Comparison of ENCODE assay signal across 21 cellular contexts in the genomic region with DNA sequence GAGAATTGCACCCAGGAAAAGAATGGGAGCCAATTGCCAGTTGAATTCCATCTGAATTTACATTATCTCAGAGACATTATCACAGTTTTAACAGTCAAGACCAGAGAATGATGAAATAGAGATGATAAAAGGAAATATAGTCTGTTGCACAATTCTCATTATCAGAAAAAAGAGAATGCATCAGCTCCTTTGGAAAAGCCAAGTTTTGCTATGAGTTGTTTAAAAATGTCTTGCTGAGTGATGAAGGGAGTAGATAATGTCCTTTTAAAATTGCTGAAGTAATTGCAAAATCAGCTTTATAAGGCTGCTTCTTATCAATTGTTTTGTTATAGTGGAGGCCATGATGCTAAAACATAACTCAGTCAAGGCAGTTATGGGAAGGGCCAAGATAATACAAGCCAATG.
"Had no signal": no experiment of that assay in that cellular context is flagged by ENCODE, and none has a peak within 500 bp of the region (broad histone marks: within the 10 kb centered on the region; RNA-seq: fewer than 3 reads in every experiment).

No MANE protein-coding gene starts in this region.

- H3K27ac Mint-ChIP-seq: activated CD4-positive, alpha-beta T cell treated with anti-CD3 and anti-CD28 coated beads for 36 hours; activated CD8-positive, alpha-beta T cell treated with anti-CD3 and anti-CD28 coated beads for 36 hours; activated naive CD8-positive, alpha-beta T cell treated with anti-CD3 and anti-CD28 coated beads for 36 hours; nephron progenitor cell had no signal

- H3K36me3 ChIP-seq: right lobe of liver, transverse colon, vagina had no signal

- H3K27ac ChIP-seq: psoas muscle, right lobe of liver, transverse colon, vagina had no signal

- DNase-seq: activated CD4-positive, alpha-beta T cell treated with anti-CD3 and anti-CD28 coated beads for 36 hours; activated CD8-positive, alpha-beta memory T cell treated with anti-CD3 and anti-CD28 coated beads, Interleukin-2, amount 50 U/mL, for 4 hours; activated CD8-positive, alpha-beta T cell treated with anti-CD3 and anti-CD28 coated beads for 36 hours; activated gamma-delta T cell treated with Interleukin-2 at 50 U/mL for 16 hours; activated naive CD8-positive, alpha-beta T cell treated with anti-CD3 and anti-CD28 coated beads for 36 hours; activated T-cell treated with anti-CD3 and anti-CD28 coated beads, Interleukin-2, amount 50 U/mL, for 48 hours; cerebellar nuclear complex; hippocampal formation; kidney glomerular epithelial cell; left ventricle myocardium superior; mesendoderm; nephron progenitor cell; occipital lobe; psoas muscle; right lobe of liver; stimulated activated CD4-positive, alpha-beta T cell treated with anti-CD3 and anti-CD28 coated beads, Interleukin-4, amount 100 ng/mL, for 4 hours; stimulated activated CD8-positive, alpha-beta memory T cell treated with anti-CD3 and anti-CD28 coated beads, Interleukin-4, amount 100 ng/mL, for 48 hours; stimulated activated naive CD8-positive, alpha-beta T cell treated with anti-CD3 and anti-CD28 coated beads, Interleukin-15, Interleukin-2, amounts not matched to agents 100 U/mL and 50 U/mL, for 24 hours; transverse colon had no signal

- H3K4me2 ChIP-seq: smooth muscle cell had no signal

- H3K36me3 Mint-ChIP-seq: activated naive CD8-positive, alpha-beta T cell treated with anti-CD3 and anti-CD28 coated beads for 36 hours had no signal

- ATAC-seq: activated CD4-positive, alpha-beta T cell treated with anti-CD3 and anti-CD28 coated beads for 36 hours; activated CD8-positive, alpha-beta T cell treated with anti-CD3 and anti-CD28 coated beads for 36 hours; left ventricle myocardium superior; psoas muscle; right lobe of liver; stimulated activated naive CD8-positive, alpha-beta T cell treated with anti-CD3 and anti-CD28 coated beads, Interleukin-15, Interleukin-2, amounts not matched to agents 100 U/mL and 50 U/mL, for 24 hours had no signal

- H3K27me3 ChIP-seq: right lobe of liver, transverse colon, vagina had no signal

- H3K4me3 Mint-ChIP-seq: activated CD4-positive, alpha-beta T cell treated with anti-CD3 and anti-CD28 coated beads for 36 hours; activated CD8-positive, alpha-beta T cell treated with anti-CD3 and anti-CD28 coated beads for 36 hours; activated naive CD8-positive, alpha-beta T cell treated with anti-CD3 and anti-CD28 coated beads for 36 hours; nephron progenitor cell had no signal

- H3K9me3 ChIP-seq: psoas muscle, right lobe of liver, transverse colon, vagina had no signal

- H3K4me1 Mint-ChIP-seq: activated CD4-positive, alpha-beta T cell treated with anti-CD3 and anti-CD28 coated beads for 36 hours; activated naive CD8-positive, alpha-beta T cell treated with anti-CD3 and anti-CD28 coated beads for 36 hours; nephron progenitor cell had no signal

- H3K4me1 ChIP-seq: psoas muscle, right lobe of liver, transverse colon, vagina had no signal

- H3K4me3 ChIP-seq: psoas muscle, right lobe of liver, smooth muscle cell, transverse colon, vagina had no signal
